Comparison of ENCODE assay signal across 16 cellular contexts in genomic region chr14:100042328-100042727, GRCh38.
"Had no signal": no experiment of that assay in that cellular context is flagged by ENCODE, and none has a peak within 500 bp of the region (broad histone marks: within the 10 kb centered on the region; RNA-seq: fewer than 3 reads in every experiment).

No MANE protein-coding gene starts in this region.

- ATAC-seq: activated CD4-positive, alpha-beta T cell treated with anti-CD3 and anti-CD28 coated beads for 36 hours; effector memory CD8-positive, alpha-beta T cell; lower lobe of right lung; stimulated activated naive B cell treated with anti-CD40 and anti-IgM and Interleukin-4, amounts not matched to agents 10 μg/mL and 1 μg/mL and 100 μg/mL, for 72 hours; T-helper 17 cell had no signal

- H3K9me3 Mint-ChIP-seq: activated CD4-positive, alpha-beta memory T cell treated with anti-CD3 and anti-CD28 coated beads, Interleukin-2, amount 10 ng/mL, durations not matched to agents 7 days and 5 days; effector memory CD8-positive, alpha-beta T cell; stimulated activated naive B cell treated with anti-CD40 and anti-IgM and Interleukin-4, amounts not matched to agents 10 μg/mL and 1 μg/mL and 100 μg/mL, for 72 hours had no signal

- H3K4me1 ChIP-seq: transverse colon had no signal

- H3K27me3 ChIP-seq: transverse colon had no signal

- H3K9me3 ChIP-seq: lower lobe of right lung, transverse colon had no signal

- H3K27ac Mint-ChIP-seq: activated CD4-positive, alpha-beta memory T cell treated with anti-CD3 and anti-CD28 coated beads, Interleukin-2, amount 10 ng/mL, durations not matched to agents 7 days and 5 days; activated CD4-positive, alpha-beta T cell treated with anti-CD3 and anti-CD28 coated beads for 36 hours; effector memory CD8-positive, alpha-beta T cell; stimulated activated naive B cell treated with anti-CD40 and anti-IgM and Interleukin-4, amounts not matched to agents 10 μg/mL and 1 μg/mL and 100 μg/mL, for 72 hours; T-helper 17 cell had no signal

- H3K36me3 ChIP-seq: lower lobe of right lung, transverse colon had no signal

- H3K4me3 ChIP-seq: lower lobe of right lung, transverse colon had no signal

- H3K4me3 Mint-ChIP-seq: activated CD4-positive, alpha-beta memory T cell treated with anti-CD3 and anti-CD28 coated beads, Interleukin-2, amount 10 ng/mL, durations not matched to agents 7 days and 5 days; activated CD4-positive, alpha-beta T cell treated with anti-CD3 and anti-CD28 coated beads for 36 hours; effector memory CD8-positive, alpha-beta T cell; stimulated activated naive B cell treated with anti-CD40 and anti-IgM and Interleukin-4, amounts not matched to agents 10 μg/mL and 1 μg/mL and 100 μg/mL, for 72 hours; T-helper 17 cell had no signal

- H3K27me3 Mint-ChIP-seq: activated CD4-positive, alpha-beta memory T cell treated with anti-CD3 and anti-CD28 coated beads, Interleukin-2, amount 10 ng/mL, durations not matched to agents 7 days and 5 days; activated CD4-positive, alpha-beta T cell treated with anti-CD3 and anti-CD28 coated beads for 36 hours; effector memory CD8-positive, alpha-beta T cell; stimulated activated naive B cell treated with anti-CD40 and anti-IgM and Interleukin-4, amounts not matched to agents 10 μg/mL and 1 μg/mL and 100 μg/mL, for 72 hours; T-helper 17 cell had no signal

- H3K36me3 Mint-ChIP-seq: stimulated activated naive B cell treated with anti-CD40 and anti-IgM and Interleukin-4, amounts not matched to agents 10 μg/mL and 1 μg/mL and 100 μg/mL, for 72 hours had no signal

- H3K27ac ChIP-seq: lower lobe of right lung, transverse colon had no signal

- DNase-seq: activated CD4-positive, alpha-beta memory T cell treated with anti-CD3 and anti-CD28 coated beads, Interleukin-2, amount 10 ng/mL, durations not matched to agents 7 days and 5 days; activated CD4-positive, alpha-beta T cell treated with anti-CD3 and anti-CD28 coated beads for 36 hours; activated T-cell treated with anti-CD3 and anti-CD28 coated beads, Interleukin-2, amount 50 U/mL, for 48 hours; aorta; cerebellar nuclear complex; dermis blood vessel endothelial cell; effector memory CD8-positive, alpha-beta T cell; foreskin melanocyte; lower lobe of right lung; posterior cingulate gyrus; retina; stimulated activated CD4-positive, alpha-beta T cell treated with anti-CD3 and anti-CD28 coated beads, Interleukin-2, amount 100 ng/mL, for 48 hours; stimulated activated naive B cell treated with anti-CD40 and anti-IgM and Interleukin-4, amounts not matched to agents 10 μg/mL and 1 μg/mL and 100 μg/mL, for 72 hours; substantia nigra; T-helper 17 cell; transverse colon had no signal

- H3K4me1 Mint-ChIP-seq: activated CD4-positive, alpha-beta memory T cell treated with anti-CD3 and anti-CD28 coated beads, Interleukin-2, amount 10 ng/mL, durations not matched to agents 7 days and 5 days; stimulated activated naive B cell treated with anti-CD40 and anti-IgM and Interleukin-4, amounts not matched to agents 10 μg/mL and 1 μg/mL and 100 μg/mL, for 72 hours had no signal
